Comparison of ENCODE assay signal across 2 cellular contexts in the genomic region with DNA sequence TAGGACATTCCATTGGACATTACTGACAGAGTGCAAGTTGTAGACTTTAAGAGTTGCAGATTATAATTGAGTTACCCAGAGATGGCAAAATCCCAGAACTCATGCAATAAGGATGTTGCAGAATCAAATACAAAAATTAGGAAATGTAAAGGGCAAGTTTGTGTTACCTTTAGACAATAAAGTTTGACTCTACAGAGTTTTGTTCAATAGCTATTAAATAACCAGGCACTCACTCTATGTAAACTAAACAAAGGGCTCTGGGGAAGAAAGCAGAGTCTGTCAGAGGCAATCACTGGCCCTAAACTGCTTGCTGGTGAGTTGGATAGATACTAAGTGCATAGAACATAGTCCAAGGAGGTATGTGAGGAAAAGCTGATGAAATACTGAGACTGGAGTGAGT.
TF ChIP-seq lines count a peak whose summit lies in the region.

No MANE protein-coding gene starts in this region.

TF ChIP-seq in liver, 16 proteins besides CTCF, POLR2A, EP300 and RAD21:
- TF ChIP-seq NR2F2 (IDR thresholded peaks at IDR 0.05) (no peak), EGR1 (IDR thresholded peaks at IDR 0.05; ENCODE audit: low read depth in 2 of 2) (peak in 1 of 2 donors; percentile 10), JUND (IDR thresholded peaks at IDR 0.05) (peak; percentile 58 to 74), TAF1 (conservative IDR thresholded peaks at IDR 0.05) (no peak), ZBTB33 (IDR thresholded peaks at IDR 0.05) (no peak), MAX (IDR thresholded peaks at IDR 0.05) (peak; percentile 44), SP1 (IDR thresholded peaks at IDR 0.05) (peak; percentile 68), FOXA1 (IDR thresholded peaks at IDR 0.05) (no peak), HNF4A (conservative IDR thresholded peaks at IDR 0.05) (peak; percentile 75 to 87), RXRA (IDR thresholded peaks at IDR 0.05) (peak; percentile 76 to 78), HNF4G (IDR thresholded peaks at IDR 0.05) (peak; percentile 36), YY1 (IDR thresholded peaks at IDR 0.05) (peak; percentile 34), FOXA2 (IDR thresholded peaks at IDR 0.05) (peak; percentile 54), GABPA (IDR thresholded peaks at IDR 0.05 in 1 of 2, conservative IDR thresholded peaks at IDR 0.05 in 1 of 2) (no peak)
- TF ChIP-seq, protein P1, sequence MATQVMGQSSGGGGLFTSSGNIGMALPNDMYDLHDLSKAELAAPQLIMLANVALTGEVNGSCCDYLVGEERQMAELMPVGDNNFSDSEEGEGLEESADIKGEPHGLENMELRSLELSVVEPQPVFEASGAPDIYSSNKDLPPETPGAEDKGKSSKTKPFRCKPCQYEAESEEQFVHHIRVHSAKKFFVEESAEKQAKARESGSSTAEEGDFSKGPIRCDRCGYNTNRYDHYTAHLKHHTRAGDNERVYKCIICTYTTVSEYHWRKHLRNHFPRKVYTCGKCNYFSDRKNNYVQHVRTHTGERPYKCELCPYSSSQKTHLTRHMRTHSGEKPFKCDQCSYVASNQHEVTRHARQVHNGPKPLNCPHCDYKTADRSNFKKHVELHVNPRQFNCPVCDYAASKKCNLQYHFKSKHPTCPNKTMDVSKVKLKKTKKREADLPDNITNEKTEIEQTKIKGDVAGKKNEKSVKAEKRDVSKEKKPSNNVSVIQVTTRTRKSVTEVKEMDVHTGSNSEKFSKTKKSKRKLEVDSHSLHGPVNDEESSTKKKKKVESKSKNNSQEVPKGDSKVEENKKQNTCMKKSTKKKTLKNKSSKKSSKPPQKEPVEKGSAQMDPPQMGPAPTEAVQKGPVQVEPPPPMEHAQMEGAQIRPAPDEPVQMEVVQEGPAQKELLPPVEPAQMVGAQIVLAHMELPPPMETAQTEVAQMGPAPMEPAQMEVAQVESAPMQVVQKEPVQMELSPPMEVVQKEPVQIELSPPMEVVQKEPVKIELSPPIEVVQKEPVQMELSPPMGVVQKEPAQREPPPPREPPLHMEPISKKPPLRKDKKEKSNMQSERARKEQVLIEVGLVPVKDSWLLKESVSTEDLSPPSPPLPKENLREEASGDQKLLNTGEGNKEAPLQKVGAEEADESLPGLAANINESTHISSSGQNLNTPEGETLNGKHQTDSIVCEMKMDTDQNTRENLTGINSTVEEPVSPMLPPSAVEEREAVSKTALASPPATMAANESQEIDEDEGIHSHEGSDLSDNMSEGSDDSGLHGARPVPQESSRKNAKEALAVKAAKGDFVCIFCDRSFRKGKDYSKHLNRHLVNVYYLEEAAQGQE (IDR thresholded peaks at IDR 0.05): no peak
- TF ChIP-seq, protein P2, sequence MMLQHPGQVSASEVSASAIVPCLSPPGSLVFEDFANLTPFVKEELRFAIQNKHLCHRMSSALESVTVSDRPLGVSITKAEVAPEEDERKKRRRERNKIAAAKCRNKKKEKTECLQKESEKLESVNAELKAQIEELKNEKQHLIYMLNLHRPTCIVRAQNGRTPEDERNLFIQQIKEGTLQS (IDR thresholded peaks at IDR 0.05): peak; percentile 85

TF ChIP-seq in HepG2, 621 proteins besides CTCF, POLR2A, EP300 and RAD21:
- TF ChIP-seq ZNF660 (CRISPR knock-in tag; IDR thresholded peaks at IDR 0.05; ENCODE audit: borderline replicate concordance, low read depth): no peak
